In the genomic region with DNA sequence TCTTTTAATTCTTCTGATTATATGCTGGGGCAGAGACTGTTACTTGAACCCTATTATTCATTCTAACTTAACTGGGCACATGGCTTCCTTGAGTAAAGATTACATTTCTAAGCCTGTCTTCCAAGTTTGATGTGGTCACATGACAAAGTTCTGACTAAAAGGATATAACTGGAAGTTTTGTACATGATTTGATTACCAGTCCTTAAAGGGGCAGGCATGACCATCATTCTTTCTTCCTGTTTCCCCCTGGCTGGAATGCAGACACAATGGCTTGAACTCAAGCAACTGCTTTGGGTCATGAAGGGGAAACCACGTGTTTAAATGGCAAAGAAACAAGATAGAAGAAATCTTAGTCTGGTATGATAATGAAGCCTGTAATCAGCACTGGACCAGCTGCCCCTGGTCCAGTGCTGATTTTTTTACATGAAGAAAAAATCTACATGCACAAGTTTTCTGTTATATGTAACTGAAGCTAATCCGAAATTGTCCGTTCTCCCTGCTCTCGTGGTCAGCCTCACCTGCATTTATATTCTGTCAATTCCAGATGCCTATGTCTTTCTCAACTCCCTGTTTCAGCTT, we compare ENCODE assay signal across 18 cellular contexts. TPM values are rescaled to one million over a fixed set of nuclear protein-coding genes. Genes with fewer than 3 reads are reported as not detected.
A peak's percentile ranks its signal among the peaks of the same experiment; 100 is the strongest.
DNase-seq lines count a peak whose midpoint lies in the region; TF ChIP-seq lines count a peak whose summit lies in the region.
"Had no signal": no experiment of that assay in that cellular context is flagged by ENCODE, and none has a peak within 500 bp of the region (broad histone marks: within the 10 kb centered on the region; RNA-seq: fewer than 3 reads in every experiment).

No MANE protein-coding gene starts in this region.

- H3K27me3 ChIP-seq in mammary epithelial cell (ENCODE audit: insufficient read depth, low read length) = peaks cover 2% of the 10 kb centered on the region

- no peaks in the 10 kb centered on the region for H3K36me3 ChIP-seq in mammary epithelial cell (ENCODE audit: insufficient read depth, low read length)

- H3K4me1 ChIP-seq in mammary epithelial cell (ENCODE audit: insufficient read depth, low read length) = no peaks in the 10 kb centered on the region

- DNase-seq in mammary epithelial cell = peak; percentile 8
- no peak for DNase-seq in MCF 10A (ENCODE audit: unreplicated experiment)
- DNase-seq in amniotic epithelial cell (ENCODE audit: low read depth) = peak; percentile 28
- peak; percentile 53 for DNase-seq in fibroblast of mammary gland (ENCODE audit: low read depth)
- DNase-seq in NK-92 treated with Interleukin-12 subunit alpha and Interleukin-12 subunit beta, amount 100 ng/mL, for 24 hours (lab: John Stamatoyannopoulos, UW) = no peak
- DNase-seq in amniotic stem cell (lab: John Stamatoyannopoulos, UW) = no peak
- no peak for DNase-seq in A172 (ENCODE audit: low spot score)
- DNase-seq in GM13977 (ENCODE audit: low spot score) = no peak
- DNase-seq: 8988T, Calu3, GM23248, KG1, NCI-H1092 treated with DMSO at 0.1 percent for 48 hours, NCI-H1694, NCI-H748 treated with DMSO at 0.1 percent for 48 hours, SHP77 had no signal

- in situ Hi-C loops in mammary epithelial cell (cut with MboI; ENCODE audit: low sequenced_read_pairs in 2 of 2) (no loop called here), GM13977 (cut with MboI; ENCODE audit: low pct_unique_long_range_greater_than_20kb, low sequenced_read_pairs, unreplicated experiment) (no loop called here)

- no peak overlapping the region for H3K4me3 Mint-ChIP-seq in MCF 10A (ENCODE audit: unreplicated experiment)

- H3K79me2 ChIP-seq in mammary epithelial cell (ENCODE audit: insufficient read depth, low read length) = no peaks in the 10 kb centered on the region

- H3K4me1 Mint-ChIP-seq in MCF 10A (ENCODE audit: insufficient read depth, unreplicated experiment) = peaks cover 19% of the 10 kb centered on the region

- H3K36me3 Mint-ChIP-seq in MCF 10A (ENCODE audit: insufficient read depth, unreplicated experiment) = no peaks in the 10 kb centered on the region

- no peaks in the 10 kb centered on the region for H3K9me3 Mint-ChIP-seq in MCF 10A (ENCODE audit: unreplicated experiment)

- H3K9ac ChIP-seq in mammary epithelial cell (ENCODE audit: insufficient read depth, low read length) = no peak overlapping the region
- H3K9ac ChIP-seq: GM23248 had no signal

- no peak overlapping the region for H3K4me3 ChIP-seq in mammary epithelial cell (replicated peaks in 1 of 3; ENCODE audit: insufficient read depth in 1 of 3, low read depth in 2 of 3, low read length in 3 of 3)
- no peak overlapping the region for H3K4me3 ChIP-seq in fibroblast of mammary gland (ENCODE audit: control insufficient read depth, low read depth, low read length)
- H3K4me3 ChIP-seq: GM23248 had no signal

- intact Hi-C loops in mammary epithelial cell (cut with micrococcal nuclease) (no loop called here), MCF 10A (cut with micrococcal nuclease) (no loop called here)

- TF ChIP-seq CTCF in mammary epithelial cell (conservative IDR thresholded peaks at IDR 0.05 in 1 of 2, IDR thresholded peaks at IDR 0.05 in 1 of 2; ENCODE audit: extremely low read depth in 1 of 2, insufficient read depth in 1 of 2, low read depth in 1 of 2, low read length in 2 of 2) = no peak
- TF ChIP-seq CTCF in MCF 10A (IDR thresholded peaks at IDR 0.05; ENCODE audit: unreplicated experiment) = no peak
- no peak for TF ChIP-seq CTCF in fibroblast of mammary gland (conservative IDR thresholded peaks at IDR 0.05; ENCODE audit: control insufficient read depth, insufficient read depth, low read depth, low read length)
- TF ChIP-seq CTCF in GM13977 (IDR thresholded peaks at IDR 0.05; ENCODE audit: extremely low read depth, insufficient read depth, missing control alignments) = no peak

- no peaks in the 10 kb centered on the region for H4K20me1 ChIP-seq in mammary epithelial cell (ENCODE audit: insufficient read depth, low read length)

- no peak overlapping the region for H3K27ac Mint-ChIP-seq in MCF 10A (ENCODE audit: low read depth, unreplicated experiment)

- no TSS peak for BruUV-seq in mammary epithelial cell (replicated peaks; lab: Mats Ljungman, UMichigan)
- no TSS peak for BruUV-seq in MCF 10A (replicated peaks; lab: Mats Ljungman, UMichigan)

- H3K9me3 ChIP-seq in mammary epithelial cell (replicated peaks; ENCODE audit: insufficient read depth, low read length) = no peaks in the 10 kb centered on the region

- POLR2A ChIA-PET in MCF 10A (lab: Yijun Ruan, JAX) = interaction anchor here (0.6 to 1.3 kb wide), 5 partner anchors 9 to 818 kb away, joined by 3 to 5 read pairs (median 3); no protein-coding TSS in a partner anchor

- dilution Hi-C loops in mammary epithelial cell (cut with HindIII; ENCODE audit: low sequenced_read_pairs) = no loop called here

- H3K4me2 ChIP-seq in mammary epithelial cell (ENCODE audit: insufficient read depth, low read depth, low read length) = no peak overlapping the region

- WGBS in mammary epithelial cell (ENCODE audit: low coverage, missing lambda C conversion rate) = 67% methylated on average over 1 of the region's 4 CpGs

- H3K27me3 Mint-ChIP-seq in MCF 10A (ENCODE audit: insufficient read depth, unreplicated experiment) = no peaks in the 10 kb centered on the region

- H3K27ac ChIP-seq in mammary epithelial cell (ENCODE audit: insufficient read depth, low read depth, low read length) = no peak overlapping the region
- H3K27ac ChIP-seq: C4-2B, GM23248, HL-60 had no signal

- CTCF ChIA-PET in mammary epithelial cell (lab: Charles Lee; ENCODE audit: low non-redundant PET) = no interaction called here
- CTCF ChIA-PET in MCF 10A (lab: Yijun Ruan, JAX) = no interaction called here

- no peak overlapping the region for H2AFZ ChIP-seq in mammary epithelial cell (ENCODE audit: low read depth, low read length)
- H2AFZ ChIP-seq: GM23248 had no signal

RNA-seq across cellular contexts. Expression of gene SHLD1, which starts 15.6 kb away (rescaled TPM):
- 1 to 10 TPM; 1.0 to 2.0 TPM for total RNA-seq in mammary epithelial cell
- polyA plus RNA-seq in mammary epithelial cell = 2.9 TPM
- polyA minus RNA-seq in mammary epithelial cell = 18.8 TPM
- total RNA-seq in MCF 10A (2022) = 2.3 and 3.3 TPM in 2 replicates
- 3.6 and 4.3 TPM in 2 replicates for total RNA-seq in A172 (2014; rRNA removed; shearing (Covaris generic))

Comparison
In these comparisons a context has a peak if more than half of its experiments do, and no peak if none do; other contexts are left out.
1. DNase-seq: peak in mammary epithelial cell (single experiment), amniotic epithelial cell (single experiment) and fibroblast of mammary gland (single experiment); none in MCF 10A (single experiment), NK-92 treated with Interleukin-12 subunit alpha and Interleukin-12 subunit beta, amount 100 ng/mL, for 24 hours (single experiment), amniotic stem cell (single experiment), A172 (single experiment) and GM13977 (single experiment).